ENCODE assay signal across 24 cellular contexts in genomic region chr9:135737840-135738521, GRCh38. TPM values are rescaled to one million over a fixed set of nuclear protein-coding genes. Genes with fewer than 3 reads are reported as not detected.
"Had no signal": no experiment of that assay in that cellular context is flagged by ENCODE, and none has a peak within 500 bp of the region (broad histone marks: within the 10 kb centered on the region; RNA-seq: fewer than 3 reads in every experiment).

No MANE protein-coding gene starts in this region.

- H3K4me1 ChIP-seq: heart right ventricle, right atrium auricular region, sigmoid colon had no signal

- H3K27ac ChIP-seq: coronary artery, heart right ventricle, neutrophil, right atrium auricular region, sigmoid colon, skin epidermis, stomach, thoracic aorta had no signal

- H3K36me3 ChIP-seq: heart right ventricle, neutrophil, right atrium auricular region, sigmoid colon, stomach, thoracic aorta had no signal

- H3K9me3 ChIP-seq: heart right ventricle, neutrophil, right atrium auricular region, sigmoid colon, thoracic aorta had no signal

- H3K4me3 ChIP-seq: coronary artery, heart right ventricle, right atrium auricular region, sigmoid colon, skin epidermis, stomach, thoracic aorta had no signal

- DNase-seq: effector memory CD4-positive, alpha-beta T cell; heart right ventricle; kidney glomerular epithelial cell; mesendoderm; naive B cell; sigmoid colon; stimulated activated CD4-positive, alpha-beta T cell treated with anti-CD3 and anti-CD28 coated beads, Interleukin-2, amount 100 ng/mL, for 24 hours; stimulated activated CD4-positive, alpha-beta T cell treated with anti-CD3 and anti-CD28 coated beads, Interleukin-4, amount 100 ng/mL, for 4 hours; stimulated activated naive CD4-positive, alpha-beta T cell; stomach; trophoblast cell had no signal

RNA-seq across cellular contexts. Expression of gene KCNT1, which starts 36.0 kb away (rescaled TPM):
- total RNA-seq: dermis microvascular lymphatic vessel endothelial cell, esophagus mucosa, fibroblast of lung, glomerular endothelial cell, lung microvascular endothelial cell, osteoblast had no signal

RNA-seq across cellular contexts. Expression of gene SOHLH1, which starts 38.7 kb away (rescaled TPM):
- total RNA-seq: esophagus mucosa, fibroblast of lung, frontal cortex, glomerular endothelial cell, heart right ventricle, liver, lung microvascular endothelial cell, osteoblast, right atrium auricular region, sigmoid colon, stomach, thoracic aorta had no signal
